Comparison of ENCODE assay signal across 12 cellular contexts in the genomic region with DNA sequence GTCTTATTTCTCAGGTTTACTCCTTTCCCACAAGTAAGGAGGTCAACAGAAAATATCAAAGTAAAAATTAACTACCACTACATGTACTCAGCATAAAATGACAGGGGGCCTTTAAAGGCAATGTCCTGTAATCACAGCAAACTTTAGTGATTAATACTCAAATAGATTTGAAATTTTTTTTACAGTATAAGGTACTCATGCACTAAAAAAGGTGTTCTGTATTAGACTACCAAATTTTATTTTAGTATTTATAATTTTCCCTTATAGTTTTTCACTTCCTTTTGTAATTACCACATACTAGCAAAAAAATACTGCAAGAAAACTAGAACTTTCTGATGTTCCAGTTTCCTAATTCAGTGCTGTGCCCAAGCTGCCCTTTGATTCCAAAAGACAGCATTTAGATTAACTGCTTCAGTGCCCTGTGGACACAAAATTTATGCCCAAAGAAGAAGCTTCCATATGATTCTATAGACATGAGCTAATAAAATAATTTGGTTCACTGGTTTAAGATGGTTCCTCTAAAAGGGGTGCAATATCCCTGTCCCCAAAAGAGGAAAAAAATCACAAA.
A peak's percentile ranks its signal among the peaks of the same experiment; 100 is the strongest.
DNase-seq lines count a peak whose midpoint lies in the region; ATAC-seq and TF ChIP-seq lines count a peak whose summit lies in the region.
"Had no signal": no experiment of that assay in that cellular context is flagged by ENCODE, and none has a peak within 500 bp of the region (broad histone marks: within the 10 kb centered on the region; RNA-seq: fewer than 3 reads in every experiment).

No MANE protein-coding gene starts in this region.

- TF ChIP-seq EP300 in upper lobe of left lung (IDR thresholded peaks at IDR 0.05), result no peak

- peaks cover 0 to 24% of the 10 kb centered on the region in 2 donors for H3K36me3 Mint-ChIP-seq in activated naive CD4-positive, alpha-beta T cell treated with anti-CD3 and anti-CD28 coated beads, Interleukin-2, amount 50 U/mL, for 72 hours

- intact Hi-C loops in heart left ventricle (cut with DNase I), result loop anchor here in 4 of 10 donors (1.0 to 10.0 kb wide), 4 partner anchors 51 to 71 kb away; a partner anchor contains a TSS
- intact Hi-C loops in cardiac septum (cut with DNase I), result loop anchor here (2.0 kb wide), 1 partner anchor 71 kb away; a partner anchor contains a TSS
- intact Hi-C loops in right lobe of liver (cut with DNase I), result no loop called here

- H3K9me3 ChIP-seq in heart left ventricle (peaks cover 0 to 7% (median 0%) of the 10 kb centered on the region in 12 donors), right lobe of liver (peaks cover 0 to 3% (median 0%) of the 10 kb centered on the region in 4 donors), thoracic aorta (no peaks in the 10 kb centered on the region), upper lobe of left lung (no peaks in the 10 kb centered on the region)
- H3K9me3 ChIP-seq: breast epithelium, thyroid gland had no signal

- H3K27ac ChIP-seq in heart left ventricle (peak overlapping the region; percentile 23 to 92 (median 82)), right lobe of liver (peak overlapping the region in 2 of 3 donors; percentile 32 to 58), thoracic aorta (peak overlapping the region; percentile 74 to 75), upper lobe of left lung (peak overlapping the region in 1 of 4 donors; percentile 44)

- no peak for ATAC-seq in heart left ventricle
- no peak for ATAC-seq in activated naive CD4-positive, alpha-beta T cell treated with anti-CD3 and anti-CD28 coated beads, Interleukin-2, amount 50 U/mL, for 72 hours
- ATAC-seq in right lobe of liver, result peak; percentile 43 to 78 (median 70)
- no peak for ATAC-seq in thoracic aorta (ENCODE audit: insufficient number of reproducible peaks, low FRiP score, low read depth)
- ATAC-seq in upper lobe of left lung (ENCODE audit: low FRiP score in 2 of 2), result no peak
- ATAC-seq: esophagus mucosa had no signal

- no peaks in the 10 kb centered on the region for H3K27me3 ChIP-seq in heart left ventricle
- no peaks in the 10 kb centered on the region for H3K27me3 ChIP-seq in right lobe of liver
- H3K27me3 ChIP-seq in thoracic aorta (replicated peaks; ENCODE audit: insufficient read depth), result no peaks in the 10 kb centered on the region
- H3K27me3 ChIP-seq in upper lobe of left lung, result no peaks in the 10 kb centered on the region
- H3K27me3 ChIP-seq: breast epithelium, thyroid gland had no signal

- H3K9me3 Mint-ChIP-seq in activated naive CD4-positive, alpha-beta T cell treated with anti-CD3 and anti-CD28 coated beads, Interleukin-2, amount 50 U/mL, for 72 hours, result peaks cover 0 to 6% of the 10 kb centered on the region in 2 donors

- H3K4me1 ChIP-seq in heart left ventricle (peaks cover 0 to 74% (median 44%) of the 10 kb centered on the region in 12 donors), right lobe of liver (peaks cover 0 to 30% (median 5%) of the 10 kb centered on the region in 4 donors), thoracic aorta (ENCODE audit: control insufficient read depth in 1 of 2, low read depth in 2 of 2) (peaks cover 24 to 79% of the 10 kb centered on the region in 2 donors), upper lobe of left lung (peaks cover 0 to 5% (median 3%) of the 10 kb centered on the region in 4 donors)
- H3K4me1 ChIP-seq: breast epithelium had no signal

- H3K36me3 ChIP-seq in heart left ventricle (no peaks in the 10 kb centered on the region), right lobe of liver (no peaks in the 10 kb centered on the region), thoracic aorta (no peaks in the 10 kb centered on the region), upper lobe of left lung (no peaks in the 10 kb centered on the region)
- H3K36me3 ChIP-seq: breast epithelium, thyroid gland had no signal

- peak overlapping the region; percentile 8 to 86 for H3K27ac Mint-ChIP-seq in activated naive CD4-positive, alpha-beta T cell treated with anti-CD3 and anti-CD28 coated beads, Interleukin-2, amount 50 U/mL, for 72 hours

- TF ChIP-seq CTCF in heart left ventricle (IDR thresholded peaks at IDR 0.05), result no peak
- no peak for TF ChIP-seq CTCF in right lobe of liver (IDR thresholded peaks at IDR 0.05)
- no peak for TF ChIP-seq CTCF in thoracic aorta (IDR thresholded peaks at IDR 0.05)
- TF ChIP-seq CTCF in upper lobe of left lung (IDR thresholded peaks at IDR 0.05), result no peak

- DNase-seq in heart left ventricle (no peak), cardiac septum (ENCODE audit: low spot score) (no peak), right lobe of liver (no peak), thoracic aorta (ENCODE audit: low spot score) (no peak), upper lobe of left lung (no peak), hypothalamus (lab: John Stamatoyannopoulos, UW) (no peak), COLO668 (lab: John Stamatoyannopoulos, UW; ENCODE audit: unreplicated experiment) (no peak)
- DNase-seq in activated naive CD4-positive, alpha-beta T cell treated with anti-CD3 and anti-CD28 coated beads, Interleukin-2, amount 50 U/mL, for 72 hours (ENCODE audit: low spot score in 2 of 2), result no peak
- DNase-seq: NCI-H774 had no signal

- H3K4me3 ChIP-seq in heart left ventricle, result peak overlapping the region in 6 of 12 donors; percentile 23 to 44 (median 40)
- H3K4me3 ChIP-seq in right lobe of liver, result no peak overlapping the region
- peak overlapping the region; percentile 53 for H3K4me3 ChIP-seq in thoracic aorta
- no peak overlapping the region for H3K4me3 ChIP-seq in upper lobe of left lung
- H3K4me3 ChIP-seq: thyroid gland had no signal

- TF ChIP-seq POLR2A in heart left ventricle (IDR thresholded peaks at IDR 0.05) (no peak), right lobe of liver (IDR thresholded peaks at IDR 0.05) (no peak), upper lobe of left lung (IDR thresholded peaks at IDR 0.05) (no peak)

Comparison
In these comparisons a context has a peak if more than half of its experiments do, and no peak if none do; other contexts are left out.
1. ATAC-seq: peak in right lobe of liver (4 of 4); none in heart left ventricle (0 of 4), activated naive CD4-positive, alpha-beta T cell treated with anti-CD3 and anti-CD28 coated beads, Interleukin-2, amount 50 U/mL, for 72 hours (0 of 2), thoracic aorta (single experiment) and upper lobe of left lung (0 of 2).